ENCODE assay signal across 6 cellular contexts in the genomic region with DNA sequence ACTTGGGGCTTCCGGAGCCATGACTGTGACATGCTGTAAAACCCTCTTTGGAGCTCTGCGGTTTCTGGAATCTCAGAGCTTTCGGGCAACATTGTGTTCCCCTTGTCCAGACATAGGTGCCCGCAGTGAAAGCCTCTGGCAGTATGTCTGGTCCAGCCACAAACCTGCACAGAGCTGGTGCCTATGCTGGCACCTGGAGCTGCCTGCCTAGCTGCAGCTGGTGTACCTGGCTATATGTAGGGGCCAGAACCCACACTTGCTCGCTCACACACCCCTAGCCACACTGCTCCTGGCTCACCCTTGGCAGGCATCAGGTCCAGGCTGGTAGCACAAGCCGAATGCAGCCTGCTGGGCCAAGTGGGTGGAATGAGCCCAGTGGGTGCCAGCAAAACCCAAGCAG.
"Had no signal": no experiment of that assay in that cellular context is flagged by ENCODE, and none has a peak within 500 bp of the region (broad histone marks: within the 10 kb centered on the region; RNA-seq: fewer than 3 reads in every experiment).

No MANE protein-coding gene starts in this region.

- H3K4me3 ChIP-seq: K562 had no signal

- ATAC-seq: HepG2, K562 had no signal

- H3K27ac ChIP-seq: HL-60 had no signal

- H3K36me3 Mint-ChIP-seq: IgD-negative memory B cell had no signal

- DNase-seq: KBM-7, KG1 had no signal

- H3K27me3 Mint-ChIP-seq: IgD-negative memory B cell had no signal

- H3K27ac Mint-ChIP-seq: IgD-negative memory B cell had no signal

- H3K4me1 Mint-ChIP-seq: IgD-negative memory B cell had no signal
